ENCODE assay signal across 17 cellular contexts in genomic region chr2:10885479-10885863, GRCh38. TPM values are rescaled to one million over a fixed set of nuclear protein-coding genes. Genes with fewer than 3 reads are reported as not detected.
"Had no signal": no experiment of that assay in that cellular context is flagged by ENCODE, and none has a peak within 500 bp of the region (broad histone marks: within the 10 kb centered on the region; RNA-seq: fewer than 3 reads in every experiment).

No MANE protein-coding gene starts in this region.

- H3K36me3 ChIP-seq: upper lobe of right lung had no signal

- H3K27me3 ChIP-seq: upper lobe of right lung had no signal

- H3K36me3 Mint-ChIP-seq: activated naive CD4-positive, alpha-beta T cell treated with anti-CD3 and anti-CD28 coated beads, Interleukin-2, amount 50 U/mL, for 72 hours; immature natural killer cell had no signal

- H3K9me3 Mint-ChIP-seq: activated CD4-positive, alpha-beta T cell treated with anti-CD3 and anti-CD28 coated beads, Interleukin-2, amount 10 ng/mL, durations not matched to agents 7 days and 5 days; activated naive CD4-positive, alpha-beta T cell treated with anti-CD3 and anti-CD28 coated beads, Interleukin-2, amount 50 U/mL, for 72 hours; activated T-cell treated with anti-CD3 and anti-CD28 coated beads, Interleukin-2, amount 50 U/mL, for 72 hours; stimulated activated naive CD8-positive, alpha-beta T cell treated with anti-CD3 and anti-CD28 coated beads, Interleukin-15, Interleukin-2, amounts not matched to agents 100 ng/mL and 50 ng/mL, for 24 hours had no signal

- H3K9me3 ChIP-seq: upper lobe of right lung had no signal

- H3K27ac Mint-ChIP-seq: activated CD4-positive, alpha-beta T cell treated with anti-CD3 and anti-CD28 coated beads, Interleukin-2, amount 10 ng/mL, durations not matched to agents 7 days and 5 days; activated naive CD4-positive, alpha-beta T cell treated with anti-CD3 and anti-CD28 coated beads, Interleukin-2, amount 50 U/mL, for 72 hours; activated T-cell treated with anti-CD3 and anti-CD28 coated beads, Interleukin-2, amount 50 U/mL, for 72 hours; stimulated activated naive CD8-positive, alpha-beta T cell treated with anti-CD3 and anti-CD28 coated beads, Interleukin-15, Interleukin-2, amounts not matched to agents 100 ng/mL and 50 ng/mL, for 24 hours had no signal

- H3K4me3 Mint-ChIP-seq: activated CD4-positive, alpha-beta T cell treated with anti-CD3 and anti-CD28 coated beads, Interleukin-2, amount 10 ng/mL, durations not matched to agents 7 days and 5 days; activated T-cell treated with anti-CD3 and anti-CD28 coated beads, Interleukin-2, amount 50 U/mL, for 72 hours; stimulated activated naive CD8-positive, alpha-beta T cell treated with anti-CD3 and anti-CD28 coated beads, Interleukin-15, Interleukin-2, amounts not matched to agents 100 ng/mL and 50 ng/mL, for 24 hours had no signal

- H3K27ac ChIP-seq: coronary artery, foreskin keratinocyte, upper lobe of right lung had no signal

- H3K4me1 Mint-ChIP-seq: immature natural killer cell had no signal

- H3K4me1 ChIP-seq: foreskin keratinocyte, upper lobe of right lung had no signal

- H3K4me3 ChIP-seq: coronary artery, lung, upper lobe of right lung had no signal

- ATAC-seq: activated naive CD4-positive, alpha-beta T cell treated with anti-CD3 and anti-CD28 coated beads, Interleukin-2, amount 50 U/mL, for 72 hours; activated T-cell treated with anti-CD3 and anti-CD28 coated beads, Interleukin-2, amount 50 U/mL, for 72 hours; foreskin keratinocyte; naive thymus-derived CD4-positive, alpha-beta T cell; upper lobe of right lung had no signal

- DNase-seq: activated CD4-positive, alpha-beta T cell treated with anti-CD3 and anti-CD28 coated beads, Interleukin-2, amount 10 ng/mL, durations not matched to agents 7 days and 5 days; activated CD4-positive, CD25-positive, alpha-beta regulatory T cell; activated CD8-positive, alpha-beta memory T cell treated with anti-CD3 and anti-CD28 coated beads, Interleukin-2, amount 50 U/mL, for 48 hours; activated gamma-delta T cell; activated T-cell treated with anti-CD3 and anti-CD28 coated beads, Interleukin-2, amount 50 U/mL, for 72 hours; effector CD8-positive, alpha-beta T cell; foreskin keratinocyte; immature natural killer cell; naive thymus-derived CD4-positive, alpha-beta T cell; retina; stimulated activated CD4-positive, alpha-beta T cell treated with anti-CD3 and anti-CD28 coated beads, Interleukin-15, amount 100 ng/mL, for 24 hours; stimulated activated CD4-positive, alpha-beta T cell treated with anti-CD3 and anti-CD28 coated beads, Interleukin-4, amount 100 ng/mL, for 4 hours; upper lobe of right lung had no signal

RNA-seq across cellular contexts. Expression of gene KCNF1, which starts 26.3 kb away (rescaled TPM):
- total RNA-seq: activated CD4-positive, alpha-beta T cell treated with anti-CD3 and anti-CD28 coated beads, Interleukin-2, amount 10 ng/mL, durations not matched to agents 7 days and 5 days; activated naive CD4-positive, alpha-beta T cell treated with anti-CD3 and anti-CD28 coated beads, Interleukin-2, amount 50 U/mL, for 72 hours; activated T-cell treated with anti-CD3 and anti-CD28 coated beads, Interleukin-2, amount 50 U/mL, for 72 hours; naive thymus-derived CD4-positive, alpha-beta T cell had no signal
- polyA plus RNA-seq: immature natural killer cell; naive thymus-derived CD4-positive, alpha-beta T cell had no signal
